8 cellular contexts compared by ENCODE assay signal in the genomic region with DNA sequence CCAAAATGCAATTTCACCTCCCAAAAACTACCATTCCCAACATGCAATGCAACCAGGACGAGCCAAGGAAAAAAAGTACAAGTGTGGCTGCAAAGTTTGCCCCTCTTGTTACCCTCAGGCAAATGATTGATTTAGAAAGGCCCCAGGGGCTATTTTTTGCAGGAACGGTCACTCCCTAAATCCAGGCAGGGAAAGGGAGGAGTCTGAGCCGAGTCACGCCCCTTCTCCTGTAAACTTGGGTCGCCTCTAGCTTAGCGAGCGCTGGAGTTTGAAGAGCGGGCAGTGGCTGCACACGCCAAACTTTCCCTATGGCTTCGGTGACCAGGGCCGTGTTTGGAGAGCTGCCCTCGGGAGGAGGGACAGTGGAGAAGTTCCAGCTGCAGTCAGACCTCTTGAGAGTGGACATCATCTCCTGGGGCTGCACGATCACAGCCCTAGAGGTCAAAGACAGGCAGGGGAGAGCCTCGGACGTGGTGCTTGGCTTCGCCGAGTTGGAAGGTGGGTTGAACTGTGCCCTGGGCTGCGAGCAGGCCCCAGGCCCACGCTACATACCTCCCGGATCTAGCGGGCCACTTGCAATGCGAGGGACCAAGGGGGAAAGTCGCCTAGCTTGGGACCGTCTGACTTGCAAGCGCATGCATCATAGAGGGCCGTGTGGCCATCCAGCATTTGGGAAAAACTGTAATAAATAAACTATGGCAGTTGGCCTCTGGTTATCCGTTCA. TPM values are rescaled to one million over a fixed set of nuclear protein-coding genes. Genes with fewer than 3 reads are reported as not detected.
DNase-seq lines count a peak whose midpoint lies in the region; ATAC-seq, FAIRE-seq and TF ChIP-seq lines count a peak whose summit lies in the region.

A gene (plus strand): TSS at position 261 of the 724 bp plus-strand sequence. CDS start 48 bp downstream, at position 309.

- CTCF ChIA-PET in RWPE1 (lab: Yijun Ruan, JAX): interaction anchor here (0.7 kb wide), 1 partner anchor 132 kb away, joined by 3 read pairs; no protein-coding TSS in a partner anchor

- H3K4me1 ChIP-seq in adrenal gland (replicated peaks in 1 of 2): peaks cover 23 to 24% of the 10 kb centered on the region in 2 donors
- peaks cover 14% of the 10 kb centered on the region for H3K4me1 ChIP-seq in cardiac muscle cell (ENCODE audit: low read depth)
- H3K4me1 ChIP-seq in osteoblast (ENCODE audit: insufficient read depth, low read length): peaks cover 33% of the 10 kb centered on the region

- H3K4me2 ChIP-seq in osteoblast (ENCODE audit: insufficient read depth, low read length): peak within 1 kb of the TSS; percentile 93

- DNase-seq in GM12865 (ENCODE audit: low read depth) (peak; percentile 72), RWPE1 (ENCODE audit: low spot score) (no peak), adrenal gland (peak; percentile 88 to 97 (median 94)), cardiac muscle cell (ENCODE audit: low read depth in 1 of 2, low spot score in 1 of 2) (peak; percentile 96 to 98), osteoblast (ENCODE audit: insufficient read length, low spot score, missing footprints) (peak; percentile 93), urothelium cell line (ENCODE audit: low spot score) (no peak)

- H3K27ac ChIP-seq in RWPE1: peak within 1 kb of the TSS; percentile 29
- peak within 1 kb of the TSS; percentile 43 to 87 (median 80) for H3K27ac ChIP-seq in adrenal gland
- H3K27ac ChIP-seq in cardiac muscle cell: peak within 1 kb of the TSS; percentile 83
- H3K27ac ChIP-seq in osteoblast (ENCODE audit: low read depth, low read length): peak within 1 kb of the TSS; percentile 56

- TF ChIP-seq CTCF in GM12865 (IDR thresholded peaks at IDR 0.05; ENCODE audit: insufficient read depth, low read depth, low read length, missing control alignments) (no peak), RWPE1 (conservative IDR thresholded peaks at IDR 0.05; ENCODE audit: low read depth) (no peak), adrenal gland (IDR thresholded peaks at IDR 0.05) (peak in 1 of 6 experiments; percentile 2), cardiac muscle cell (IDR thresholded peaks at IDR 0.05; ENCODE audit: low read depth, low read length) (no peak), osteoblast (IDR thresholded peaks at IDR 0.05; ENCODE audit: extremely low read depth, low read depth, low read length) (no peak)

- 1 to 5% (median 3%) methylated on average over 17 to 27 of the region's 27 CpGs for WGBS in adrenal gland, 4 donors

- H2AFZ ChIP-seq in osteoblast (ENCODE audit: low read length): peak within 1 kb of the TSS; percentile 97

- ATAC-seq in HG03196 (IDR thresholded peaks at IDR 0.05; ENCODE audit: unreplicated experiment): peak; percentile 44
- ATAC-seq in GM19324 (IDR thresholded peaks at IDR 0.05; ENCODE audit: low FRiP score, unreplicated experiment): no peak

- H3K27me3 ChIP-seq in adrenal gland (no peaks in the 10 kb centered on the region), cardiac muscle cell (no peaks in the 10 kb centered on the region), osteoblast (ENCODE audit: insufficient read depth, low read length) (no peaks in the 10 kb centered on the region)

- FAIRE-seq in urothelium cell line (lab: Jason Lieb, UNC): no peak

- peaks cover 6% of the 10 kb centered on the region for H3K79me2 ChIP-seq in osteoblast (ENCODE audit: insufficient read depth, low read length)

- POLR2A ChIA-PET in RWPE1 (lab: Yijun Ruan, JAX; ENCODE audit: low non-redundant PET): no interaction called here

- H3K4me3 ChIP-seq in GM12865 (ENCODE audit: low read depth, low read length) (peak within 1 kb of the TSS; percentile 64), adrenal gland (peak within 1 kb of the TSS; percentile 18 to 72 (median 64)), cardiac muscle cell (peak within 1 kb of the TSS; percentile 46), osteoblast (ENCODE audit: insufficient read depth, low read length) (peak within 1 kb of the TSS; percentile 83)

- intact Hi-C loops in adrenal gland (cut with DNase I): loop anchor here in 1 of 2 donors (2.0 kb wide), 1 partner anchor 63 kb away; a partner anchor contains a TSS

- no peaks in the 10 kb centered on the region for H3K9me3 ChIP-seq in adrenal gland (replicated peaks in 1 of 3)
- no peaks in the 10 kb centered on the region for H3K9me3 ChIP-seq in cardiac muscle cell (ENCODE audit: low read depth)
- H3K9me3 ChIP-seq in osteoblast (ENCODE audit: low read depth, low read length): no peaks in the 10 kb centered on the region

- H4K20me1 ChIP-seq in osteoblast (ENCODE audit: insufficient read depth, low read length): no peaks in the 10 kb centered on the region

- peak; percentile 70 to 98 for TF ChIP-seq POLR2A in adrenal gland (IDR thresholded peaks at IDR 0.05)

- H3K36me3 ChIP-seq in adrenal gland (replicated peaks in 1 of 2) (no peaks in the 10 kb centered on the region), cardiac muscle cell (no peaks in the 10 kb centered on the region), osteoblast (ENCODE audit: insufficient read depth, low read length) (no peaks in the 10 kb centered on the region)

RNA-seq across cellular contexts. Expression of the gene that starts here (rescaled TPM):
- total RNA-seq in adrenal gland: 100 to 1,000 TPM in 7 of 8 donors, 10 to 100 TPM in 1; 40.0 to 351 (median 178) TPM
- 100 to 1,000 TPM in 2 of 3 donors, 10 to 100 TPM in 1; 71.8 to 172 (median 127) TPM for polyA plus RNA-seq in adrenal gland
- 46.0 and 60.9 TPM in 2 replicates for total RNA-seq in cardiac muscle cell
- 47.4 and 50.4 TPM in 2 replicates for polyA plus RNA-seq in cardiac muscle cell
- 50.7 and 54.2 TPM in 2 replicates for total RNA-seq in osteoblast

Comparison
In these comparisons a context has a peak if more than half of its experiments do, and no peak if none do; other contexts are left out.
1. DNase-seq: peak in GM12865 (single experiment), adrenal gland (7 of 7), cardiac muscle cell (2 of 2) and osteoblast (single experiment); none in RWPE1 (single experiment) and urothelium cell line (single experiment).
2. H3K27ac ChIP-seq: peak in every context shown above with its lines; median percentile 83 in cardiac muscle cell; 80 in adrenal gland; 56 in osteoblast; 29 in RWPE1.
3. Peak in every context shown above with its lines, with median percentiles within 50 percentile points of each other: H3K4me3 ChIP-seq.